24 cellular contexts compared by ENCODE assay signal in genomic region chr17:58759522-58759921, GRCh38. TPM values are rescaled to one million over a fixed set of nuclear protein-coding genes. Genes with fewer than 3 reads are reported as not detected.
DNase-seq lines count a peak whose midpoint lies in the region; ATAC-seq and TF ChIP-seq lines count a peak whose summit lies in the region.
"Had no signal": no experiment of that assay in that cellular context is flagged by ENCODE, and none has a peak within 500 bp of the region (broad histone marks: within the 10 kb centered on the region; RNA-seq: fewer than 3 reads in every experiment).

No MANE protein-coding gene starts in this region.

- H3K36me3 ChIP-seq in SK-N-SH (replicated peaks in 1 of 2; ENCODE audit: control insufficient read depth in 1 of 2, insufficient read depth in 2 of 2, low read length in 1 of 2) (no peaks in the 10 kb centered on the region), neural cell (ENCODE audit: insufficient read depth, low read length) (no peaks in the 10 kb centered on the region)
- H3K36me3 ChIP-seq: SJSA1 had no signal

- no peaks in the 10 kb centered on the region for H4K20me1 ChIP-seq in SK-N-SH (ENCODE audit: insufficient read depth)
- H4K20me1 ChIP-seq in neural cell (ENCODE audit: insufficient read depth) = peaks cover 4% of the 10 kb centered on the region

- H3K9ac ChIP-seq in SK-N-SH = no peak overlapping the region
- no peak overlapping the region for H3K9ac ChIP-seq in neural cell (ENCODE audit: low read length)

- H3K27ac ChIP-seq in SK-N-SH (ENCODE audit: low read depth in 2 of 2, low read length in 1 of 2) (0 out of 4 replicates have a peak overlapping the region, but pooled peaks of 1 of the 2 experiments have one; percentile 1), neural cell (ENCODE audit: low read length) (no peak overlapping the region)
- H3K27ac ChIP-seq: C4-2B, HL-60, SJSA1 had no signal

- H3K9me3 ChIP-seq in SK-N-SH (no peaks in the 10 kb centered on the region), neural cell (ENCODE audit: low read length) (no peaks in the 10 kb centered on the region)
- H3K9me3 ChIP-seq: Caco-2, SJSA1 had no signal

- peaks cover 51% of the 10 kb centered on the region for H3K27me3 Mint-ChIP-seq in activated CD4-positive, alpha-beta T cell treated with anti-CD3 and anti-CD28 coated beads for 36 hours

- peaks cover 9% of the 10 kb centered on the region for H3K4me1 Mint-ChIP-seq in activated CD4-positive, alpha-beta T cell treated with anti-CD3 and anti-CD28 coated beads for 36 hours

- 21% methylated on average over 2 of the region's 2 CpGs for WGBS in SK-N-SH (ENCODE audit: low lambda C conversion rate)

- H3K27ac Mint-ChIP-seq in activated CD4-positive, alpha-beta T cell treated with anti-CD3 and anti-CD28 coated beads for 36 hours = no peak overlapping the region
- H3K27ac Mint-ChIP-seq: CD8-positive, alpha-beta T cell; T-helper 1 cell treated with Interleukin-12 subunit alpha and Interleukin-12 subunit beta and Interleukin-4 antibody, amounts not matched to agents 30 μg/mL and 1 μg/mL, for 36 hours had no signal

- H3K9me2 ChIP-seq in SK-N-SH (no peaks in the 10 kb centered on the region), neural cell (ENCODE audit: insufficient read depth, low read length) (no peaks in the 10 kb centered on the region)

- H3K79me2 ChIP-seq in SK-N-SH (ENCODE audit: insufficient read depth) (no peaks in the 10 kb centered on the region), neural cell (replicated peaks; ENCODE audit: insufficient read depth, low read length) (peaks cover 52% of the 10 kb centered on the region)

- intact Hi-C loops in activated CD4-positive, alpha-beta T cell treated with anti-CD3 and anti-CD28 coated beads for 36 hours (cut with DNase I, micrococcal nuclease) = no loop called here

- CTCF ChIA-PET in SK-N-SH (lab: Yijun Ruan, JAX) = interaction anchor here (0.6 to 1.0 kb wide), 3 partner anchors 27 to 210 kb away, joined by 3 read pairs; no protein-coding TSS in a partner anchor
- CTCF ChIA-PET in activated CD4-positive, alpha-beta T cell treated with anti-CD3 and anti-CD28 coated beads for 36 hours (lab: Charles Lee) = no interaction called here

- peaks cover 0 to 11% of the 10 kb centered on the region in 2 experiments; a peak in 2 of 4 replicates for H3K4me1 ChIP-seq in SK-N-SH (ENCODE audit: control insufficient read depth in 1 of 2, insufficient read depth in 2 of 2, low read depth in 1 of 2, low read length in 1 of 2)
- H3K4me1 ChIP-seq: Caco-2 had no signal

- H3K36me3 Mint-ChIP-seq in activated CD4-positive, alpha-beta T cell treated with anti-CD3 and anti-CD28 coated beads for 36 hours (ENCODE audit: low read depth) = no peaks in the 10 kb centered on the region
- H3K36me3 Mint-ChIP-seq: CD8-positive, alpha-beta T cell had no signal

- H3F3A ChIP-seq in SK-N-SH (replicated peaks; ENCODE audit: insufficient read depth) (no peaks in the 10 kb centered on the region), neural cell (ENCODE audit: insufficient read depth, low read length, poor library complexity, severe bottlenecking) (peaks cover 3% of the 10 kb centered on the region)

- no peak for TF ChIP-seq CTCF in SK-N-SH (IDR thresholded peaks at IDR 0.05)
- no peak for TF ChIP-seq CTCF in neural cell (IDR thresholded peaks at IDR 0.05; ENCODE audit: poor library complexity, severe bottlenecking)

- H3K4me2 ChIP-seq in SK-N-SH = no peak overlapping the region
- H3K4me2 ChIP-seq in neural cell (ENCODE audit: low read length) = no peak overlapping the region

- TF ChIP-seq RAD21 in SK-N-SH (IDR thresholded peaks at IDR 0.05; ENCODE audit: low read length) = peak; percentile 9; the same call in 1 of the 2 replicates
- TF ChIP-seq RAD21 in neural cell (conservative IDR thresholded peaks at IDR 0.05) = no peak

- ATAC-seq in activated CD4-positive, alpha-beta T cell treated with anti-CD3 and anti-CD28 coated beads for 36 hours = no peak
- ATAC-seq: CD8-positive, alpha-beta T cell; GM12878 had no signal

- no peak overlapping the region for H3K4me3 Mint-ChIP-seq in activated CD4-positive, alpha-beta T cell treated with anti-CD3 and anti-CD28 coated beads for 36 hours
- H3K4me3 Mint-ChIP-seq: CD8-positive, alpha-beta T cell; T-helper 1 cell treated with Interleukin-12 subunit alpha and Interleukin-12 subunit beta and Interleukin-4 antibody, amounts not matched to agents 30 μg/mL and 1 μg/mL, for 36 hours had no signal

- DNase-seq in DMS 273 treated with DMSO at 0.1 percent for 48 hours (lab: John Stamatoyannopoulos, UW) (peak; percentile 36), NCI-H446 treated with DMSO at 0.1 percent for 48 hours (lab: John Stamatoyannopoulos, UW) (peak; percentile 18), SK-N-SH (peak; percentile 68), NCI-H2107 treated with DMSO at 0.1 percent for 48 hours (lab: John Stamatoyannopoulos, UW; ENCODE audit: unreplicated experiment) (no peak), HuH-7.5 (ENCODE audit: low spot score) (no peak)
- no peak for DNase-seq in activated CD4-positive, alpha-beta T cell treated with anti-CD3 and anti-CD28 coated beads for 36 hours
- no peak for DNase-seq in activated naive CD4-positive, alpha-beta T cell treated with anti-CD3 and anti-CD28 coated beads, Interleukin-2, amount 50 U/mL, for 16 hours
- DNase-seq: Caco-2; CD8-positive, alpha-beta T cell; HCEC 1CT; NCI-H1048; NCI-H1417 treated with DMSO at 0.1 percent for 48 hours; NCI-H1694 treated with DMSO at 0.1 percent for 48 hours; NCI-H2081; NK-92 treated with Interleukin-12 subunit alpha and Interleukin-12 subunit beta, amount 100 ng/mL, for 24 hours; Right ventricle myocardium superior; RPMI8226; SW 1271 had no signal

- no peaks in the 10 kb centered on the region for H3K9me3 Mint-ChIP-seq in activated CD4-positive, alpha-beta T cell treated with anti-CD3 and anti-CD28 coated beads for 36 hours (ENCODE audit: low read depth)
- H3K9me3 Mint-ChIP-seq: CD8-positive, alpha-beta T cell; T-helper 1 cell treated with Interleukin-12 subunit alpha and Interleukin-12 subunit beta and Interleukin-4 antibody, amounts not matched to agents 30 μg/mL and 1 μg/mL, for 36 hours had no signal

- POLR2A ChIA-PET in SK-N-SH (lab: Yijun Ruan, JAX) = no interaction called here
- POLR2A ChIA-PET in activated CD4-positive, alpha-beta T cell treated with anti-CD3 and anti-CD28 coated beads for 36 hours (lab: Charles Lee) = no interaction called here

- H2AFZ ChIP-seq in SK-N-SH (ENCODE audit: low read depth) = no peak overlapping the region
- no peak overlapping the region for H2AFZ ChIP-seq in neural cell (ENCODE audit: low read depth, low read length)

- H3K4me3 ChIP-seq in SK-N-SH (ENCODE audit: low read depth in 2 of 2, low read length in 1 of 2) (no peak overlapping the region), neural cell (ENCODE audit: low read length) (peak overlapping the region; percentile 93)
- H3K4me3 ChIP-seq: GM12878, SJSA1 had no signal

- peaks cover 24% of the 10 kb centered on the region for H3K27me3 ChIP-seq in SK-N-SH (ENCODE audit: insufficient read depth)
- H3K27me3 ChIP-seq in neural cell (ENCODE audit: insufficient read depth, low read depth, low read length) = no peaks in the 10 kb centered on the region

- TF ChIP-seq EP300 in SK-N-SH (IDR thresholded peaks at IDR 0.05; ENCODE audit: borderline replicate concordance in 1 of 2, low read depth in 1 of 2, low read length in 1 of 2) (peak in 1 of 2 experiments; percentile 31; a peak in 1 of 4 replicates), neural cell (conservative IDR thresholded peaks at IDR 0.05; ENCODE audit: poor library complexity, severe bottlenecking) (no peak)

TF ChIP-seq in SK-N-SH, 30 proteins besides CTCF, POLR2A, EP300 and RAD21:
- TF ChIP-seq MEF2A (IDR thresholded peaks at IDR 0.05; ENCODE audit: borderline replicate concordance, low read depth) (no peak), RCOR1 (IDR thresholded peaks at IDR 0.05; ENCODE audit: low read length) (peak; percentile 46; the same call in 1 of the 2 replicates), CHD2 (IDR thresholded peaks at IDR 0.05; ENCODE audit: low read length, partially characterized antibody) (peak; percentile 50), TCF12 (IDR thresholded peaks at IDR 0.05) (peak; percentile 39; the same call in 1 of the 2 replicates)
TF ChIP-seq in SK-N-SH: peak in this region for 3.

TF ChIP-seq in neural cell, 6 proteins besides CTCF, POLR2A, EP300 and RAD21 (continues in another document):
- TF ChIP-seq EZH2 (IDR thresholded peaks at IDR 0.05; ENCODE audit: borderline replicate concordance, insufficient read depth, low read length, poor library complexity, severe bottlenecking) (no peak), POLR2AphosphoS5 (IDR thresholded peaks at IDR 0.05) (no peak), TAF1 (IDR thresholded peaks at IDR 0.05; ENCODE audit: low read depth) (no peak), MXI1 (conservative IDR thresholded peaks at IDR 0.05; ENCODE audit: poor library complexity, severe bottlenecking) (no peak)
- TF ChIP-seq, protein P1, sequence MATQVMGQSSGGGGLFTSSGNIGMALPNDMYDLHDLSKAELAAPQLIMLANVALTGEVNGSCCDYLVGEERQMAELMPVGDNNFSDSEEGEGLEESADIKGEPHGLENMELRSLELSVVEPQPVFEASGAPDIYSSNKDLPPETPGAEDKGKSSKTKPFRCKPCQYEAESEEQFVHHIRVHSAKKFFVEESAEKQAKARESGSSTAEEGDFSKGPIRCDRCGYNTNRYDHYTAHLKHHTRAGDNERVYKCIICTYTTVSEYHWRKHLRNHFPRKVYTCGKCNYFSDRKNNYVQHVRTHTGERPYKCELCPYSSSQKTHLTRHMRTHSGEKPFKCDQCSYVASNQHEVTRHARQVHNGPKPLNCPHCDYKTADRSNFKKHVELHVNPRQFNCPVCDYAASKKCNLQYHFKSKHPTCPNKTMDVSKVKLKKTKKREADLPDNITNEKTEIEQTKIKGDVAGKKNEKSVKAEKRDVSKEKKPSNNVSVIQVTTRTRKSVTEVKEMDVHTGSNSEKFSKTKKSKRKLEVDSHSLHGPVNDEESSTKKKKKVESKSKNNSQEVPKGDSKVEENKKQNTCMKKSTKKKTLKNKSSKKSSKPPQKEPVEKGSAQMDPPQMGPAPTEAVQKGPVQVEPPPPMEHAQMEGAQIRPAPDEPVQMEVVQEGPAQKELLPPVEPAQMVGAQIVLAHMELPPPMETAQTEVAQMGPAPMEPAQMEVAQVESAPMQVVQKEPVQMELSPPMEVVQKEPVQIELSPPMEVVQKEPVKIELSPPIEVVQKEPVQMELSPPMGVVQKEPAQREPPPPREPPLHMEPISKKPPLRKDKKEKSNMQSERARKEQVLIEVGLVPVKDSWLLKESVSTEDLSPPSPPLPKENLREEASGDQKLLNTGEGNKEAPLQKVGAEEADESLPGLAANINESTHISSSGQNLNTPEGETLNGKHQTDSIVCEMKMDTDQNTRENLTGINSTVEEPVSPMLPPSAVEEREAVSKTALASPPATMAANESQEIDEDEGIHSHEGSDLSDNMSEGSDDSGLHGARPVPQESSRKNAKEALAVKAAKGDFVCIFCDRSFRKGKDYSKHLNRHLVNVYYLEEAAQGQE (IDR thresholded peaks at IDR 0.05; ENCODE audit: borderline replicate concordance) = no peak

RNA-seq across cellular contexts. Expression of gene PPM1E, which starts 3.9 kb away (rescaled TPM):
- 0.08 and 0.34 TPM in 2 replicates for polyA plus RNA-seq in SK-N-SH (2012; rRNA removed)
- polyA plus RNA-seq in SK-N-SH (2012; cell fraction: cytosol; rRNA removed) = 0.40 and 0.64 TPM in 2 replicates
- polyA plus RNA-seq in SK-N-SH (2012; cell fraction: nucleus; rRNA removed) = 0.15 TPM in 2 replicates
- 31.9 and 39.5 TPM in 2 replicates for polyA plus RNA-seq in neural cell
- polyA minus RNA-seq in neural cell = 61.1 and 67.3 TPM in 2 replicates
- not detected for total RNA-seq in activated CD4-positive, alpha-beta T cell treated with anti-CD3 and anti-CD28 coated beads for 36 hours
- total RNA-seq: CD8-positive, alpha-beta T cell had no signal

Comparison
In these comparisons a context has a peak if more than half of its experiments do, and no peak if none do; other contexts are left out.
1. DNase-seq: peak in DMS 273 treated with DMSO at 0.1 percent for 48 hours (single experiment), NCI-H446 treated with DMSO at 0.1 percent for 48 hours (single experiment) and SK-N-SH (single experiment); none in NCI-H2107 treated with DMSO at 0.1 percent for 48 hours (single experiment), activated CD4-positive, alpha-beta T cell treated with anti-CD3 and anti-CD28 coated beads for 36 hours (single experiment), activated naive CD4-positive, alpha-beta T cell treated with anti-CD3 and anti-CD28 coated beads, Interleukin-2, amount 50 U/mL, for 16 hours (single experiment) and HuH-7.5 (single experiment).
2. RNA of gene PPM1E, which starts 3.9 kb away (polyA plus RNA-seq): 31.9 to 39.5 TPM in neural cell; 0.08 to 0.64 TPM in SK-N-SH; every median in the first group is over 10 times any median in the second.